ENCODE assay signal across 1 cellular context in genomic region chr6:26064619-26065257, GRCh38.
TF ChIP-seq lines count a peak whose summit lies in the region.

No MANE protein-coding gene starts in this region.

TF ChIP-seq in HepG2, 621 proteins besides CTCF, POLR2A, EP300 and RAD21 (continued from another document):
- TF ChIP-seq MNT (IDR thresholded peaks at IDR 0.05): no peak
- TF ChIP-seq, protein P1, sequence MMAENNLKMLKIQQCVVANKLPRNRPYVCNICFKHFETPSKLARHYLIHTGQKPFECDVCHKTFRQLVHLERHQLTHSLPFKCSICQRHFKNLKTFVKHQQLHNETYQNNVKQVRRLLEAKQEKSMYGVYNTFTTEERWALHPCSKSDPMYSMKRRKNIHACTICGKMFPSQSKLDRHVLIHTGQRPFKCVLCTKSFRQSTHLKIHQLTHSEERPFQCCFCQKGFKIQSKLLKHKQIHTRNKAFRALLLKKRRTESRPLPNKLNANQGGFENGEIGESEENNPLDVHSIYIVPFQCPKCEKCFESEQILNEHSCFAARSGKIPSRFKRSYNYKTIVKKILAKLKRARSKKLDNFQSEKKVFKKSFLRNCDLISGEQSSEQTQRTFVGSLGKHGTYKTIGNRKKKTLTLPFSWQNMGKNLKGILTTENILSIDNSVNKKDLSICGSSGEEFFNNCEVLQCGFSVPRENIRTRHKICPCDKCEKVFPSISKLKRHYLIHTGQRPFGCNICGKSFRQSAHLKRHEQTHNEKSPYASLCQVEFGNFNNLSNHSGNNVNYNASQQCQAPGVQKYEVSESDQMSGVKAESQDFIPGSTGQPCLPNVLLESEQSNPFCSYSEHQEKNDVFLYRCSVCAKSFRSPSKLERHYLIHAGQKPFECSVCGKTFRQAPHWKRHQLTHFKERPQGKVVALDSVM (CRISPR knock-in tag; IDR thresholded peaks at IDR 0.05): peak; percentile 100
- TF ChIP-seq RXRB (CRISPR knock-in tag; IDR thresholded peaks at IDR 0.05; ENCODE audit: borderline replicate concordance): peak; percentile 38; the same call in 1 of the 2 replicates
- TF ChIP-seq, protein P2, sequence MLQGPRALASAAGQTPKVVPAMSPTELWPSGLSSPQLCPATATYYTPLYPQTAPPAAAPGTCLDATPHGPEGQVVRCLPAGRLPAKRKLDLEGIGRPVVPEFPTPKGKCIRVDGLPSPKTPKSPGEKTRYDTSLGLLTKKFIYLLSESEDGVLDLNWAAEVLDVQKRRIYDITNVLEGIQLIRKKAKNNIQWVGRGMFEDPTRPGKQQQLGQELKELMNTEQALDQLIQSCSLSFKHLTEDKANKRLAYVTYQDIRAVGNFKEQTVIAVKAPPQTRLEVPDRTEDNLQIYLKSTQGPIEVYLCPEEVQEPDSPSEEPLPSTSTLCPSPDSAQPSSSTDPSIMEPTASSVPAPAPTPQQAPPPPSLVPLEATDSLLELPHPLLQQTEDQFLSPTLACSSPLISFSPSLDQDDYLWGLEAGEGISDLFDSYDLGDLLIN (CRISPR knock-in tag; IDR thresholded peaks at IDR 0.05; ENCODE audit: borderline replicate concordance): no peak
- TF ChIP-seq, protein P3, sequence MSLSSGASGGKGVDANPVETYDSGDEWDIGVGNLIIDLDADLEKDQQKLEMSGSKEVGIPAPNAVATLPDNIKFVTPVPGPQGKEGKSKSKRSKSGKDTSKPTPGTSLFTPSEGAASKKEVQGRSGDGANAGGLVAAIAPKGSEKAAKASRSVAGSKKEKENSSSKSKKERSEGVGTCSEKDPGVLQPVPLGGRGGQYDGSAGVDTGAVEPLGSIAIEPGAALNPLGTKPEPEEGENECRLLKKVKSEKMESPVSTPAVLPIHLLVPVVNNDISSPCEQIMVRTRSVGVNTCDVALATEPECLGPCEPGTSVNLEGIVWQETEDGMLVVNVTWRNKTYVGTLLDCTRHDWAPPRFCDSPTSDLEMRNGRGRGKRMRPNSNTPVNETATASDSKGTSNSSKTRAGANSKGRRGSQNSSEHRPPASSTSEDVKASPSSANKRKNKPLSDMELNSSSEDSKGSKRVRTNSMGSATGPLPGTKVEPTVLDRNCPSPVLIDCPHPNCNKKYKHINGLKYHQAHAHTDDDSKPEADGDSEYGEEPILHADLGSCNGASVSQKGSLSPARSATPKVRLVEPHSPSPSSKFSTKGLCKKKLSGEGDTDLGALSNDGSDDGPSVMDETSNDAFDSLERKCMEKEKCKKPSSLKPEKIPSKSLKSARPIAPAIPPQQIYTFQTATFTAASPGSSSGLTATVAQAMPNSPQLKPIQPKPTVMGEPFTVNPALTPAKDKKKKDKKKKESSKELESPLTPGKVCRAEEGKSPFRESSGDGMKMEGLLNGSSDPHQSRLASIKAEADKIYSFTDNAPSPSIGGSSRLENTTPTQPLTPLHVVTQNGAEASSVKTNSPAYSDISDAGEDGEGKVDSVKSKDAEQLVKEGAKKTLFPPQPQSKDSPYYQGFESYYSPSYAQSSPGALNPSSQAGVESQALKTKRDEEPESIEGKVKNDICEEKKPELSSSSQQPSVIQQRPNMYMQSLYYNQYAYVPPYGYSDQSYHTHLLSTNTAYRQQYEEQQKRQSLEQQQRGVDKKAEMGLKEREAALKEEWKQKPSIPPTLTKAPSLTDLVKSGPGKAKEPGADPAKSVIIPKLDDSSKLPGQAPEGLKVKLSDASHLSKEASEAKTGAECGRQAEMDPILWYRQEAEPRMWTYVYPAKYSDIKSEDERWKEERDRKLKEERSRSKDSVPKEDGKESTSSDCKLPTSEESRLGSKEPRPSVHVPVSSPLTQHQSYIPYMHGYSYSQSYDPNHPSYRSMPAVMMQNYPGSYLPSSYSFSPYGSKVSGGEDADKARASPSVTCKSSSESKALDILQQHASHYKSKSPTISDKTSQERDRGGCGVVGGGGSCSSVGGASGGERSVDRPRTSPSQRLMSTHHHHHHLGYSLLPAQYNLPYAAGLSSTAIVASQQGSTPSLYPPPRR (CRISPR knock-in tag; IDR thresholded peaks at IDR 0.05; ENCODE audit: borderline replicate concordance): no peak
- no peak for TF ChIP-seq ZNF136 (CRISPR knock-in tag; IDR thresholded peaks at IDR 0.05; ENCODE audit: low read depth)
- TF ChIP-seq JDP2 (CRISPR knock-in tag; IDR thresholded peaks at IDR 0.05; ENCODE audit: borderline replicate concordance): no peak
- no peak for TF ChIP-seq HNRNPLL (IDR thresholded peaks at IDR 0.05; ENCODE audit: low read depth, low read length, poor library complexity, severe bottlenecking)
- TF ChIP-seq ZNF3 (CRISPR knock-in tag; IDR thresholded peaks at IDR 0.05): 0 out of 2 replicates have a peak, but pooled peaks have one; percentile 31
- TF ChIP-seq, protein P4, sequence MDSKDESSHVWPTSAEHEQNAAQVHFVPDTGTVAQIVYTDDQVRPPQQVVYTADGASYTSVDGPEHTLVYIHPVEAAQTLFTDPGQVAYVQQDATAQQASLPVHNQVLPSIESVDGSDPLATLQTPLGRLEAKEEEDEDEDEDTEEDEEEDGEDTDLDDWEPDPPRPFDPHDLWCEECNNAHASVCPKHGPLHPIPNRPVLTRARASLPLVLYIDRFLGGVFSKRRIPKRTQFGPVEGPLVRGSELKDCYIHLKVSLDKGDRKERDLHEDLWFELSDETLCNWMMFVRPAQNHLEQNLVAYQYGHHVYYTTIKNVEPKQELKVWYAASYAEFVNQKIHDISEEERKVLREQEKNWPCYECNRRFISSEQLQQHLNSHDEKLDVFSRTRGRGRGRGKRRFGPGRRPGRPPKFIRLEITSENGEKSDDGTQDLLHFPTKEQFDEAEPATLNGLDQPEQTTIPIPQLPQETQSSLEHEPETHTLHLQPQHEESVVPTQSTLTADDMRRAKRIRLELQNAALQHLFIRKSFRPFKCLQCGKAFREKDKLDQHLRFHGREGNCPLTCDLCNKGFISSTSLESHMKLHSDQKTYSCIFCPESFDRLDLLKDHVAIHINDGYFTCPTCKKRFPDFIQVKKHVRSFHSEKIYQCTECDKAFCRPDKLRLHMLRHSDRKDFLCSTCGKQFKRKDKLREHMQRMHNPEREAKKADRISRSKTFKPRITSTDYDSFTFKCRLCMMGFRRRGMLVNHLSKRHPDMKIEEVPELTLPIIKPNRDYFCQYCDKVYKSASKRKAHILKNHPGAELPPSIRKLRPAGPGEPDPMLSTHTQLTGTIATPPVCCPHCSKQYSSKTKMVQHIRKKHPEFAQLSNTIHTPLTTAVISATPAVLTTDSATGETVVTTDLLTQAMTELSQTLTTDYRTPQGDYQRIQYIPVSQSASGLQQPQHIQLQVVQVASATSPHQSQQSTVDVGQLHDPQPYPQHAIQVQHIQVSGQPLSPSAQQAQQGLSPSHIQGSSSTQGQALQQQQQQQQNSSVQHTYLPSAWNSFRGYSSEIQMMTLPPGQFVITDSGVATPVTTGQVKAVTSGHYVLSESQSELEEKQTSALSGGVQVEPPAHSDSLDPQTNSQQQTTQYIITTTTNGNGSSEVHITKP (CRISPR knock-in tag; IDR thresholded peaks at IDR 0.05; ENCODE audit: low read depth): no peak
- 0 out of 2 replicates have a peak, but pooled peaks have one; percentile 56 for TF ChIP-seq HDAC2 (CRISPR knock-in tag; IDR thresholded peaks at IDR 0.05)
- TF ChIP-seq EEA1 (CRISPR knock-in tag; IDR thresholded peaks at IDR 0.05; ENCODE audit: borderline replicate concordance): no peak
- no peak for TF ChIP-seq FOXO1 (CRISPR knock-in tag; IDR thresholded peaks at IDR 0.05)
- TF ChIP-seq SOX5 (CRISPR knock-in tag; IDR thresholded peaks at IDR 0.05; ENCODE audit: borderline replicate concordance): no peak
- TF ChIP-seq ISL2 (CRISPR knock-in tag; IDR thresholded peaks at IDR 0.05): no peak
- no peak for TF ChIP-seq ZNF777 (CRISPR knock-in tag; IDR thresholded peaks at IDR 0.05)
- TF ChIP-seq, protein P5, sequence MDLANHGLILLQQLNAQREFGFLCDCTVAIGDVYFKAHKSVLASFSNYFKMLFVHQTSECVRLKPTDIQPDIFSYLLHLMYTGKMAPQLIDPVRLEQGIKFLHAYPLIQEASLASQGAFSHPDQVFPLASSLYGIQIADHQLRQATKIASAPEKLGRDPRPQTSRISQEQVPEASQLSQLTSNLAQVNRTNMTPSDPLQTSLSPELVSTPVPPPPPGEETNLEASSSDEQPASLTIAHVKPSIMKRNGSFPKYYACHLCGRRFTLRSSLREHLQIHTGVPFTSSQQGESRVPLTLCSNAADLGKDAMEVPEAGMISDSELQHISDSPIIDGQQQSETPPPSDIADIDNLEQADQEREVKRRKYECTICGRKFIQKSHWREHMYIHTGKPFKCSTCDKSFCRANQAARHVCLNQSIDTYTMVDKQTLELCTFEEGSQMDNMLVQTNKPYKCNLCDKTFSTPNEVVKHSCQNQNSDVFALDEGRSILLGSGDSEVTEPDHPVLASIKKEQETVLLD (CRISPR knock-in tag; IDR thresholded peaks at IDR 0.05; ENCODE audit: low read depth): no peak
- peak; percentile 64; the same call in 1 of the 2 replicates for TF ChIP-seq HOMEZ (CRISPR knock-in tag; IDR thresholded peaks at IDR 0.05; ENCODE audit: low read depth)
